Comparison of ENCODE assay signal across 1 cellular context in genomic region chr13:31138515-31138914, GRCh38.
TF ChIP-seq lines count a peak whose summit lies in the region.

No MANE protein-coding gene starts in this region.

TF ChIP-seq in endothelial cell of umbilical vein, 7 proteins besides CTCF, POLR2A, EP300 and RAD21:
- TF ChIP-seq EZH2 (IDR thresholded peaks at IDR 0.05; ENCODE audit: borderline replicate concordance, low read depth, low read length, severe bottlenecking) (no peak), MAX (IDR thresholded peaks at IDR 0.05; ENCODE audit: insufficient read depth, insufficient read length) (no peak), MYC (IDR thresholded peaks at IDR 0.05; ENCODE audit: low read depth, low read length) (no peak), FOS (IDR thresholded peaks at IDR 0.05; ENCODE audit: borderline replicate concordance, insufficient read depth, low read length) (peak; percentile 8), GATA2 (IDR thresholded peaks at IDR 0.05; ENCODE audit: insufficient read depth, insufficient read length, low read depth, low read length) (no peak)
TF ChIP-seq in endothelial cell of umbilical vein: peak in this region for 1.
